Comparison of ENCODE assay signal across 1 cellular context in genomic region chr10:3430501-3430900, GRCh38.
TF ChIP-seq lines count a peak whose summit lies in the region.

No MANE protein-coding gene starts in this region.

TF ChIP-seq in H1, 55 proteins besides CTCF, POLR2A, EP300 and RAD21:
- TF ChIP-seq ZNF274 (IDR thresholded peaks at IDR 0.05; ENCODE audit: borderline replicate concordance, extremely low read depth, low read length) (no peak), KDM1A (IDR thresholded peaks at IDR 0.05; ENCODE audit: borderline replicate concordance, low read length) (no peak), CEBPB (IDR thresholded peaks at IDR 0.05; ENCODE audit: low read depth, low read length) (no peak), CBX5 (IDR thresholded peaks at IDR 0.05; ENCODE audit: low read depth, low read length) (no peak), SUZ12 (IDR thresholded peaks at IDR 0.05; ENCODE audit: low read length) (no peak), USF2 (IDR thresholded peaks at IDR 0.05; ENCODE audit: low read length) (no peak), KDM4A (IDR thresholded peaks at IDR 0.05; ENCODE audit: low read depth, low read length, severe bottlenecking) (no peak), POU5F1 (IDR thresholded peaks at IDR 0.05; ENCODE audit: low read depth, low read length) (no peak), TBP (IDR thresholded peaks at IDR 0.05; ENCODE audit: low read depth, low read length) (no peak), MAX (IDR thresholded peaks at IDR 0.05) (no peak), CREB1 (IDR thresholded peaks at IDR 0.05) (no peak), BRCA1 (IDR thresholded peaks at IDR 0.05; ENCODE audit: low read depth, low read length) (no peak), PHF8 (conservative IDR thresholded peaks at IDR 0.05; ENCODE audit: low read depth, low read length) (no peak), MAFK (IDR thresholded peaks at IDR 0.05; ENCODE audit: low read depth, low read length) (no peak), HDAC2 (IDR thresholded peaks at IDR 0.05; ENCODE audit: borderline replicate concordance in 1 of 2, low read depth in 2 of 2, low read length in 2 of 2) (no peak), NRF1 (IDR thresholded peaks at IDR 0.05; ENCODE audit: low read depth, low read length) (no peak), FOSL1 (IDR thresholded peaks at IDR 0.05; ENCODE audit: insufficient read depth, low read depth, low read length) (no peak), CBX8 (IDR thresholded peaks at IDR 0.05; ENCODE audit: borderline replicate concordance, low read depth, low read length) (no peak)
